ENCODE assay signal across 10 cellular contexts in genomic region chr1:33327587-33328325, GRCh38. TPM values are rescaled to one million over a fixed set of nuclear protein-coding genes. Genes with fewer than 3 reads are reported as not detected.
DNase-seq lines count a peak whose midpoint lies in the region; ATAC-seq and TF ChIP-seq lines count a peak whose summit lies in the region.
"Had no signal": no experiment of that assay in that cellular context is flagged by ENCODE, and none has a peak within 500 bp of the region (broad histone marks: within the 10 kb centered on the region; RNA-seq: fewer than 3 reads in every experiment).

No MANE protein-coding gene starts in this region.

- peaks cover 17% of the 10 kb centered on the region for H3K4me1 Mint-ChIP-seq in endothelial cell (ENCODE audit: unreplicated experiment)

- H3K27me3 Mint-ChIP-seq in endothelial cell (ENCODE audit: unreplicated experiment), result peaks cover 2% of the 10 kb centered on the region

- H3K4me3 Mint-ChIP-seq in endothelial cell (ENCODE audit: unreplicated experiment), result no peak overlapping the region

- no peak overlapping the region for H3K4me3 ChIP-seq in ectodermal cell (ENCODE audit: insufficient read depth, low read depth, low read length)
- H3K4me3 ChIP-seq: cardiac muscle cell had no signal

- peaks cover 83% of the 10 kb centered on the region for H3K36me3 ChIP-seq in ectodermal cell (ENCODE audit: control insufficient read depth, insufficient read depth, low read length)

- WGBS in ectodermal cell, 2 experiments, result 94 to 96% methylated on average over 9 of the region's 9 CpGs

- no peaks in the 10 kb centered on the region for H3K27me3 ChIP-seq in ectodermal cell (ENCODE audit: control insufficient read depth, insufficient read depth, low read length, poor library complexity, severe bottlenecking)
- H3K27me3 ChIP-seq: cardiac muscle cell had no signal

- H3K27ac ChIP-seq in ectodermal cell (ENCODE audit: insufficient read depth, low read depth, low read length, poor library complexity, severe bottlenecking), result peak overlapping the region; percentile 20
- H3K27ac ChIP-seq: cardiac muscle cell had no signal

- no peaks in the 10 kb centered on the region for H3K9me3 ChIP-seq in ectodermal cell (ENCODE audit: control insufficient read depth, low read length)

- peaks cover 53% of the 10 kb centered on the region for H3K36me3 Mint-ChIP-seq in endothelial cell (ENCODE audit: low read depth, unreplicated experiment)

- DNase-seq in CD1c-positive myeloid dendritic cell (ENCODE audit: extremely low spot score) (peak; percentile 15), NCI-H187 treated with DMSO at 0.1 percent for 48 hours (lab: John Stamatoyannopoulos, UW) (peak; percentile 28), non-pigmented ciliary epithelial cell (ENCODE audit: low read depth) (peak; percentile 97), NCI-H2107 (lab: John Stamatoyannopoulos, UW) (no peak), endothelial cell (ENCODE audit: low spot score) (no peak)
- DNase-seq: NCI-H2227 treated with DMSO at 0.1 percent for 48 hours had no signal

- TF ChIP-seq CTCF in endothelial cell (IDR thresholded peaks at IDR 0.05; ENCODE audit: unreplicated experiment), result no peak

- H3K4me1 ChIP-seq in ectodermal cell (ENCODE audit: control insufficient read depth, insufficient read depth, low read length), result no peaks in the 10 kb centered on the region

- ATAC-seq in HG02852 (IDR thresholded peaks at IDR 0.05; ENCODE audit: unreplicated experiment) (no peak), HG02870 (IDR thresholded peaks at IDR 0.05; ENCODE audit: unreplicated experiment) (no peak)

- no peaks in the 10 kb centered on the region for H3K9me3 Mint-ChIP-seq in endothelial cell (ENCODE audit: unreplicated experiment)

- no peak overlapping the region for H3K27ac Mint-ChIP-seq in endothelial cell (ENCODE audit: unreplicated experiment)

RNA-seq across cellular contexts. Expression of gene A3GALT2, which starts 6.9 kb away (rescaled TPM):
- polyA plus RNA-seq in ectodermal cell (2013, experiment 1 of 4), result not detected
- polyA plus RNA-seq in ectodermal cell (2013, experiment 2 of 4), result not detected
- polyA plus RNA-seq in ectodermal cell (2013, experiment 3 of 4), result not detected
- polyA plus RNA-seq in ectodermal cell (2013, experiment 4 of 4), result not detected
- not detected for total RNA-seq in endothelial cell (ENCODE audit: unreplicated experiment)
- total RNA-seq: cardiac muscle cell had no signal

Comparison
In these comparisons a context has a peak if more than half of its experiments do, and no peak if none do; other contexts are left out.
1. DNase-seq: peak in CD1c-positive myeloid dendritic cell (single experiment), NCI-H187 treated with DMSO at 0.1 percent for 48 hours (single experiment) and non-pigmented ciliary epithelial cell (single experiment); none in NCI-H2107 (single experiment) and endothelial cell (single experiment).